Comparison of ENCODE assay signal across 8 cellular contexts in the genomic region with DNA sequence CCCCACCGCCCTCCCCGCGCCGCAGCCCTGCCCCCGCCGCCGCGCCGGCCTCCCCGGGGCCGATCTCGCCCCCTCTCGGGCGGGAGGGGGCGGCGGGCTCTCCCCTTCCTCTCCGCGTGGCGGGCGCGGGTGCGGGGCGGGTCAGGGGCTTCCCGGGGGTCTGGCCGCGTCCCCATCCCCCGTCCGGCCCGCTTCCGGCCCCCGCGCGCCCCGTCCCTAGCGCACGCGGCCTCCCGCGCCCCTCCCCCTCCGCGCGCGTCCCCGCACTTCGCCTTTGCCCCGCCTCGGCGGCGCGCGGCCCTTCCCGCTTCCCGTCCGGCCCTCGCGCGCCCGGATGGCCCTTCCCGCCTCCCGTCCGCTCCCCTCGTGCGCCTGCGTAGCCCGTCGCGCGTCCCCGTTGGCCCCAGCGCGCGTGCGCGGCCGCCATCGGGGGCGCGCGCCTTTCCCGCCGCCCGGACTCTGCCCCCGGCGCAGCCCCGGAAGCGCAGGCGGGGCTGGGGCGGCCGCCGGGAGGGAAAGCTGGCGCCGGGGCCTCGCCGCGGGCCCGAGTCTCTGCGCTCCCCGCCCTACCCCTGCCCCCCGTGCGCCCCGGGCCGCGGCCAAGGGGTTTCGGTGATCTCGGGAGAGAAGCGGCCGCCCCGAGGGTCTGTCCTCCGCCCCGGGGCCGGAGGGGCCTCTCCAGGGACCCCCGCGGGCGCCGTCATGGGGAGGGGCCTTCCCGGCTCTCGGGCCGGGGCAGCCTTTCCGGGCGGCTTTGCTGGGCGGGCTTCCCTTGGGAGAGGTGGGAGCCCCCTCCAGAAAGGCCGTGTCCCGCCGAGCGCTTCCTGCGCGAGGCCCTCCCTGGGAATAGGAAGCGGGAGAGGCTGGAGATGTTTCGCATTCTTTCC. TPM values are rescaled to one million over a fixed set of nuclear protein-coding genes. Genes with fewer than 3 reads are reported as not detected.
DNase-seq lines count a peak whose midpoint lies in the region; ATAC-seq, FAIRE-seq and TF ChIP-seq lines count a peak whose summit lies in the region.

No MANE protein-coding gene starts in this region.

- peak overlapping the region; percentile 87 to 93 for H3K4me3 ChIP-seq in kidney (ENCODE audit: low read length in 2 of 2)

- peak overlapping the region; percentile 85 to 94 for H3K27ac ChIP-seq in kidney (ENCODE audit: low read depth in 2 of 2, low read length in 2 of 2)

- peak; percentile 97 for DNase-seq in 8988T
- DNase-seq in NCI-H2171 treated with DMSO at 0.1 percent for 48 hours (lab: John Stamatoyannopoulos, UW), result peak; percentile 84
- DNase-seq in activated CD4-positive, CD25-positive, alpha-beta regulatory T cell treated with anti-CD3 and anti-CD28 coated beads, Interleukin-2, amount 50 U/mL, for 16 hours (ENCODE audit: low read depth, low spot score), result peak; percentile 71
- peak; percentile 86 for DNase-seq in central memory CD4-positive, alpha-beta T cell
- DNase-seq in kidney, result peak; percentile 97
- peak; percentile 72 to 90 (median 84) for DNase-seq in stimulated activated CD4-positive, alpha-beta T cell treated with anti-CD3 and anti-CD28 coated beads, Interleukin-12 subunit alpha, Interleukin-12 subunit beta, amount 100 ng/mL, for 48 hours (ENCODE audit: low read depth in 2 of 3, low spot score in 1 of 3)

- intact Hi-C loops in kidney (cut with DNase I), result no loop called here

- FAIRE-seq in kidney (lab: Jason Lieb, UNC), result no peak

- peaks cover 0 to 4% of the 10 kb centered on the region in 2 donors for H3K36me3 ChIP-seq in kidney (ENCODE audit: control insufficient read depth in 1 of 2, insufficient read depth in 2 of 2, low read length in 2 of 2)

- ATAC-seq in GM18520 (IDR thresholded peaks at IDR 0.05; ENCODE audit: unreplicated experiment), result peak; percentile 29
- ATAC-seq in HG03095 (IDR thresholded peaks at IDR 0.05; ENCODE audit: unreplicated experiment), result peak; percentile 28

- H3K9ac ChIP-seq in kidney (ENCODE audit: low read length in 2 of 2), result peak overlapping the region; percentile 15 to 84

- H3K9me3 ChIP-seq in kidney (ENCODE audit: control insufficient read depth in 1 of 2, low read length in 2 of 2), result no peaks in the 10 kb centered on the region

- H3K4me1 ChIP-seq in kidney (ENCODE audit: control insufficient read depth in 1 of 2, insufficient read depth in 1 of 2, low read depth in 1 of 2, low read length in 2 of 2), result peaks cover 20 to 38% of the 10 kb centered on the region in 2 donors

- TF ChIP-seq CTCF in kidney (IDR thresholded peaks at IDR 0.05; ENCODE audit: borderline replicate concordance, extremely low read depth, insufficient read depth), result no peak

RNA-seq across cellular contexts. Expression of a gene that starts 0.5 kb away (rescaled TPM):
- 339 TPM for total RNA-seq in kidney
- 102 TPM for polyA plus RNA-seq in kidney (ENCODE audit: insufficient read depth, low read depth, low replicate concordance)

RNA-seq across cellular contexts. Expression of a gene that starts 24.0 kb away (rescaled TPM):
- not detected for total RNA-seq in kidney
- not detected for polyA plus RNA-seq in kidney (ENCODE audit: insufficient read depth, low read depth, low replicate concordance)

RNA-seq across cellular contexts. Expression of a gene that starts 29.9 kb away (rescaled TPM):
- 0.50 TPM for total RNA-seq in kidney
- polyA plus RNA-seq in kidney (ENCODE audit: insufficient read depth, low read depth, low replicate concordance), result not detected

RNA-seq across cellular contexts. Expression of a gene that starts 43.0 kb away (rescaled TPM):
- total RNA-seq in kidney, result not detected
- not detected for polyA plus RNA-seq in kidney (ENCODE audit: insufficient read depth, low read depth, low replicate concordance)

RNA-seq across cellular contexts. Expression of a gene that starts 46.9 kb away (rescaled TPM):
- 17.8 TPM for total RNA-seq in kidney
- 19.6 TPM for polyA plus RNA-seq in kidney (ENCODE audit: insufficient read depth, low read depth, low replicate concordance)

Comparison
In these comparisons a context has a peak if more than half of its experiments do, and no peak if none do; other contexts are left out.
1. Peak in every context shown above with its lines: DNase-seq, ATAC-seq, H3K4me3 ChIP-seq and H3K27ac ChIP-seq.